1 cellular context compared by ENCODE assay signal in genomic region chr1:151472852-151473731, GRCh38.
TF ChIP-seq lines count a peak whose summit lies in the region.

No MANE protein-coding gene starts in this region.

TF ChIP-seq in K562, 482 proteins besides CTCF, POLR2A, EP300 and RAD21 (continued from another document and continues in another):
- TF ChIP-seq HOMEZ (CRISPR knock-in tag; IDR thresholded peaks at IDR 0.05) (no peak), HDGF (IDR thresholded peaks at IDR 0.05) (no peak), DACH1 (IDR thresholded peaks at IDR 0.05; ENCODE audit: partially characterized antibody) (no peak), THRAP3 (IDR thresholded peaks at IDR 0.05; ENCODE audit: borderline replicate concordance) (no peak), SMARCA4 (IDR thresholded peaks at IDR 0.05) (no peak; the same call in 1 of the 2 replicates), KLF1 (tag; IDR thresholded peaks at IDR 0.05) (no peak), ADNP (tag; IDR thresholded peaks at IDR 0.05) (no peak), NCOA6 (IDR thresholded peaks at IDR 0.05) (peak; percentile 51; the same call in 1 of the 2 replicates), CC2D1A (IDR thresholded peaks at IDR 0.05) (no peak), RBM17 (IDR thresholded peaks at IDR 0.05; ENCODE audit: borderline replicate concordance, low read depth, low read length) (no peak), BCOR (IDR thresholded peaks at IDR 0.05) (no peak), GATAD2A (IDR thresholded peaks at IDR 0.05) (no peak), MTA3 (IDR thresholded peaks at IDR 0.05; ENCODE audit: borderline replicate concordance) (peak; percentile 57; the same call in 1 of the 2 replicates), ZNF184 (CRISPR knock-in tag; IDR thresholded peaks at IDR 0.05) (no peak), TOE1 (IDR thresholded peaks at IDR 0.05; ENCODE audit: borderline replicate concordance) (no peak), TOE1 (CRISPR knock-in tag; IDR thresholded peaks at IDR 0.05; ENCODE audit: borderline replicate concordance, low read depth) (no peak), JUND (IDR thresholded peaks at IDR 0.05; ENCODE audit: borderline replicate concordance, low read depth, low read length) (no peak), JUND (tag; IDR thresholded peaks at IDR 0.05; ENCODE audit: borderline replicate concordance, low read depth, low read length) (0 out of 3 replicates have a peak, but pooled peaks have one; percentile 32), SREBF2 (CRISPR knock-in tag; IDR thresholded peaks at IDR 0.05) (no peak), TAL1 (IDR thresholded peaks at IDR 0.05) (no peak), MCM3 (IDR thresholded peaks at IDR 0.05) (no peak), PHB (CRISPR knock-in tag; IDR thresholded peaks at IDR 0.05) (no peak), ZNF408 (CRISPR knock-in tag; IDR thresholded peaks at IDR 0.05; ENCODE audit: low read depth) (no peak), ASH1L (IDR thresholded peaks at IDR 0.05; ENCODE audit: borderline replicate concordance, low read depth, partially characterized antibody) (no peak), ZNF444 (CRISPR knock-in tag; IDR thresholded peaks at IDR 0.05) (no peak), ZNF175 (CRISPR knock-in tag; IDR thresholded peaks at IDR 0.05; ENCODE audit: low read depth) (no peak), GABPA (tag; conservative IDR thresholded peaks at IDR 0.05; ENCODE audit: low read depth) (peak; percentile 42; the same call in 1 of the 2 replicates), LCOR (CRISPR knock-in tag; IDR thresholded peaks at IDR 0.05) (no peak), CTCFL (IDR thresholded peaks at IDR 0.05; ENCODE audit: borderline replicate concordance, insufficient read depth, low read depth, low read length, poor library complexity, severe bottlenecking) (no peak), MED1 (CRISPR knock-in tag; IDR thresholded peaks at IDR 0.05; ENCODE audit: borderline replicate concordance) (no peak), ZNF217 (CRISPR knock-in tag; IDR thresholded peaks at IDR 0.05) (no peak), FOSL1 (tag; conservative IDR thresholded peaks at IDR 0.05) (no peak), SMARCC2 (IDR thresholded peaks at IDR 0.05; ENCODE audit: low read depth) (no peak), DMBX1 (CRISPR knock-in tag; IDR thresholded peaks at IDR 0.05; ENCODE audit: borderline replicate concordance) (no peak)
- TF ChIP-seq, protein P1, sequence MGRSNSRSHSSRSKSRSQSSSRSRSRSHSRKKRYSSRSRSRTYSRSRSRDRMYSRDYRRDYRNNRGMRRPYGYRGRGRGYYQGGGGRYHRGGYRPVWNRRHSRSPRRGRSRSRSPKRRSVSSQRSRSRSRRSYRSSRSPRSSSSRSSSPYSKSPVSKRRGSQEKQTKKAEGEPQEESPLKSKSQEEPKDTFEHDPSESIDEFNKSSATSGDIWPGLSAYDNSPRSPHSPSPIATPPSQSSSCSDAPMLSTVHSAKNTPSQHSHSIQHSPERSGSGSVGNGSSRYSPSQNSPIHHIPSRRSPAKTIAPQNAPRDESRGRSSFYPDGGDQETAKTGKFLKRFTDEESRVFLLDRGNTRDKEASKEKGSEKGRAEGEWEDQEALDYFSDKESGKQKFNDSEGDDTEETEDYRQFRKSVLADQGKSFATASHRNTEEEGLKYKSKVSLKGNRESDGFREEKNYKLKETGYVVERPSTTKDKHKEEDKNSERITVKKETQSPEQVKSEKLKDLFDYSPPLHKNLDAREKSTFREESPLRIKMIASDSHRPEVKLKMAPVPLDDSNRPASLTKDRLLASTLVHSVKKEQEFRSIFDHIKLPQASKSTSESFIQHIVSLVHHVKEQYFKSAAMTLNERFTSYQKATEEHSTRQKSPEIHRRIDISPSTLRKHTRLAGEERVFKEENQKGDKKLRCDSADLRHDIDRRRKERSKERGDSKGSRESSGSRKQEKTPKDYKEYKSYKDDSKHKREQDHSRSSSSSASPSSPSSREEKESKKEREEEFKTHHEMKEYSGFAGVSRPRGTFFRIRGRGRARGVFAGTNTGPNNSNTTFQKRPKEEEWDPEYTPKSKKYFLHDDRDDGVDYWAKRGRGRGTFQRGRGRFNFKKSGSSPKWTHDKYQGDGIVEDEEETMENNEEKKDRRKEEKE (IDR thresholded peaks at IDR 0.05; ENCODE audit: borderline replicate concordance in 1 of 2, control insufficient read depth in 1 of 2, low read depth in 2 of 2, low read length in 1 of 2): no peak
- TF ChIP-seq, protein P2, sequence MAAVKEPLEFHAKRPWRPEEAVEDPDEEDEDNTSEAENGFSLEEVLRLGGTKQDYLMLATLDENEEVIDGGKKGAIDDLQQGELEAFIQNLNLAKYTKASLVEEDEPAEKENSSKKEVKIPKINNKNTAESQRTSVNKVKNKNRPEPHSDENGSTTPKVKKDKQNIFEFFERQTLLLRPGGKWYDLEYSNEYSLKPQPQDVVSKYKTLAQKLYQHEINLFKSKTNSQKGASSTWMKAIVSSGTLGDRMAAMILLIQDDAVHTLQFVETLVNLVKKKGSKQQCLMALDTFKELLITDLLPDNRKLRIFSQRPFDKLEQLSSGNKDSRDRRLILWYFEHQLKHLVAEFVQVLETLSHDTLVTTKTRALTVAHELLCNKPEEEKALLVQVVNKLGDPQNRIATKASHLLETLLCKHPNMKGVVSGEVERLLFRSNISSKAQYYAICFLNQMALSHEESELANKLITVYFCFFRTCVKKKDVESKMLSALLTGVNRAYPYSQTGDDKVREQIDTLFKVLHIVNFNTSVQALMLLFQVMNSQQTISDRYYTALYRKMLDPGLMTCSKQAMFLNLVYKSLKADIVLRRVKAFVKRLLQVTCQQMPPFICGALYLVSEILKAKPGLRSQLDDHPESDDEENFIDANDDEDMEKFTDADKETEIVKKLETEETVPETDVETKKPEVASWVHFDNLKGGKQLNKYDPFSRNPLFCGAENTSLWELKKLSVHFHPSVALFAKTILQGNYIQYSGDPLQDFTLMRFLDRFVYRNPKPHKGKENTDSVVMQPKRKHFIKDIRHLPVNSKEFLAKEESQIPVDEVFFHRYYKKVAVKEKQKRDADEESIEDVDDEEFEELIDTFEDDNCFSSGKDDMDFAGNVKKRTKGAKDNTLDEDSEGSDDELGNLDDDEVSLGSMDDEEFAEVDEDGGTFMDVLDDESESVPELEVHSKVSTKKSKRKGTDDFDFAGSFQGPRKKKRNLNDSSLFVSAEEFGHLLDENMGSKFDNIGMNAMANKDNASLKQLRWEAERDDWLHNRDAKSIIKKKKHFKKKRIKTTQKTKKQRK (IDR thresholded peaks at IDR 0.05; ENCODE audit: borderline replicate concordance, low read depth, low read length): no peak
- TF ChIP-seq, protein P3, sequence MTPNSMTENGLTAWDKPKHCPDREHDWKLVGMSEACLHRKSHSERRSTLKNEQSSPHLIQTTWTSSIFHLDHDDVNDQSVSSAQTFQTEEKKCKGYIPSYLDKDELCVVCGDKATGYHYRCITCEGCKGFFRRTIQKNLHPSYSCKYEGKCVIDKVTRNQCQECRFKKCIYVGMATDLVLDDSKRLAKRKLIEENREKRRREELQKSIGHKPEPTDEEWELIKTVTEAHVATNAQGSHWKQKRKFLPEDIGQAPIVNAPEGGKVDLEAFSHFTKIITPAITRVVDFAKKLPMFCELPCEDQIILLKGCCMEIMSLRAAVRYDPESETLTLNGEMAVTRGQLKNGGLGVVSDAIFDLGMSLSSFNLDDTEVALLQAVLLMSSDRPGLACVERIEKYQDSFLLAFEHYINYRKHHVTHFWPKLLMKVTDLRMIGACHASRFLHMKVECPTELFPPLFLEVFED (CRISPR knock-in tag; conservative IDR thresholded peaks at IDR 0.05): no peak
- TF ChIP-seq, protein P4, sequence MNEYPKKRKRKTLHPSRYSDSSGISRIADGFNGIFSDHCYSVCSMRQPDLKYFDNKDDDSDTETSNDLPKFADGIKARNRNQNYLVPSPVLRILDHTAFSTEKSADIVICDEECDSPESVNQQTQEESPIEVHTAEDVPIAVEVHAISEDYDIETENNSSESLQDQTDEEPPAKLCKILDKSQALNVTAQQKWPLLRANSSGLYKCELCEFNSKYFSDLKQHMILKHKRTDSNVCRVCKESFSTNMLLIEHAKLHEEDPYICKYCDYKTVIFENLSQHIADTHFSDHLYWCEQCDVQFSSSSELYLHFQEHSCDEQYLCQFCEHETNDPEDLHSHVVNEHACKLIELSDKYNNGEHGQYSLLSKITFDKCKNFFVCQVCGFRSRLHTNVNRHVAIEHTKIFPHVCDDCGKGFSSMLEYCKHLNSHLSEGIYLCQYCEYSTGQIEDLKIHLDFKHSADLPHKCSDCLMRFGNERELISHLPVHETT (CRISPR knock-in tag; conservative IDR thresholded peaks at IDR 0.05 in 1 of 2, IDR thresholded peaks at IDR 0.05 in 1 of 2): peak in 1 of 2 experiments; percentile 40; a peak in 1 of 4 replicates
- TF ChIP-seq, protein P5, sequence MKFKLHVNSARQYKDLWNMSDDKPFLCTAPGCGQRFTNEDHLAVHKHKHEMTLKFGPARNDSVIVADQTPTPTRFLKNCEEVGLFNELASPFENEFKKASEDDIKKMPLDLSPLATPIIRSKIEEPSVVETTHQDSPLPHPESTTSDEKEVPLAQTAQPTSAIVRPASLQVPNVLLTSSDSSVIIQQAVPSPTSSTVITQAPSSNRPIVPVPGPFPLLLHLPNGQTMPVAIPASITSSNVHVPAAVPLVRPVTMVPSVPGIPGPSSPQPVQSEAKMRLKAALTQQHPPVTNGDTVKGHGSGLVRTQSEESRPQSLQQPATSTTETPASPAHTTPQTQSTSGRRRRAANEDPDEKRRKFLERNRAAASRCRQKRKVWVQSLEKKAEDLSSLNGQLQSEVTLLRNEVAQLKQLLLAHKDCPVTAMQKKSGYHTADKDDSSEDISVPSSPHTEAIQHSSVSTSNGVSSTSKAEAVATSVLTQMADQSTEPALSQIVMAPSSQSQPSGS (CRISPR knock-in tag; IDR thresholded peaks at IDR 0.05): no peak
- TF ChIP-seq, protein P6, sequence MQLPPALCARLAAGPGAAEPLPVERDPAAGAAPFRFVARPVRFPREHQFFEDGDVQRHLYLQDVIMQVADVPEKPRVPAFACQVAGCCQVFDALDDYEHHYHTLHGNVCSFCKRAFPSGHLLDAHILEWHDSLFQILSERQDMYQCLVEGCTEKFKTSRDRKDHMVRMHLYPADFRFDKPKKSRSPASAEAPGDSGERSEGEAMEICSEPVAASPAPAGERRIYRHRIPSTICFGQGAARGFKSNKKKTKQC (CRISPR knock-in tag; IDR thresholded peaks at IDR 0.05): no peak
- TF ChIP-seq, protein P7, sequence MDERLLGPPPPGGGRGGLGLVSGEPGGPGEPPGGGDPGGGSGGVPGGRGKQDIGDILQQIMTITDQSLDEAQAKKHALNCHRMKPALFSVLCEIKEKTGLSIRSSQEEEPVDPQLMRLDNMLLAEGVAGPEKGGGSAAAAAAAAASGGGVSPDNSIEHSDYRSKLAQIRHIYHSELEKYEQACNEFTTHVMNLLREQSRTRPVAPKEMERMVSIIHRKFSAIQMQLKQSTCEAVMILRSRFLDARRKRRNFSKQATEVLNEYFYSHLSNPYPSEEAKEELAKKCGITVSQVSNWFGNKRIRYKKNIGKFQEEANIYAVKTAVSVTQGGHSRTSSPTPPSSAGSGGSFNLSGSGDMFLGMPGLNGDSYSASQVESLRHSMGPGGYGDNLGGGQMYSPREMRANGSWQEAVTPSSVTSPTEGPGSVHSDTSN (CRISPR knock-in tag; IDR thresholded peaks at IDR 0.05; ENCODE audit: low read depth): no peak
- TF ChIP-seq, protein P7 (tag; conservative IDR thresholded peaks at IDR 0.05; ENCODE audit: low read depth): no peak
- TF ChIP-seq, protein P8, sequence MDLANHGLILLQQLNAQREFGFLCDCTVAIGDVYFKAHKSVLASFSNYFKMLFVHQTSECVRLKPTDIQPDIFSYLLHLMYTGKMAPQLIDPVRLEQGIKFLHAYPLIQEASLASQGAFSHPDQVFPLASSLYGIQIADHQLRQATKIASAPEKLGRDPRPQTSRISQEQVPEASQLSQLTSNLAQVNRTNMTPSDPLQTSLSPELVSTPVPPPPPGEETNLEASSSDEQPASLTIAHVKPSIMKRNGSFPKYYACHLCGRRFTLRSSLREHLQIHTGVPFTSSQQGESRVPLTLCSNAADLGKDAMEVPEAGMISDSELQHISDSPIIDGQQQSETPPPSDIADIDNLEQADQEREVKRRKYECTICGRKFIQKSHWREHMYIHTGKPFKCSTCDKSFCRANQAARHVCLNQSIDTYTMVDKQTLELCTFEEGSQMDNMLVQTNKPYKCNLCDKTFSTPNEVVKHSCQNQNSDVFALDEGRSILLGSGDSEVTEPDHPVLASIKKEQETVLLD (IDR thresholded peaks at IDR 0.05): no peak
- TF ChIP-seq, protein P9, sequence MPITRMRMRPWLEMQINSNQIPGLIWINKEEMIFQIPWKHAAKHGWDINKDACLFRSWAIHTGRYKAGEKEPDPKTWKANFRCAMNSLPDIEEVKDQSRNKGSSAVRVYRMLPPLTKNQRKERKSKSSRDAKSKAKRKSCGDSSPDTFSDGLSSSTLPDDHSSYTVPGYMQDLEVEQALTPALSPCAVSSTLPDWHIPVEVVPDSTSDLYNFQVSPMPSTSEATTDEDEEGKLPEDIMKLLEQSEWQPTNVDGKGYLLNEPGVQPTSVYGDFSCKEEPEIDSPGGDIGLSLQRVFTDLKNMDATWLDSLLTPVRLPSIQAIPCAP (CRISPR knock-in tag; IDR thresholded peaks at IDR 0.05; ENCODE audit: borderline replicate concordance): no peak
